Comparison of ENCODE assay signal across 8 cellular contexts in genomic region chr15:22786868-22787698, GRCh38. TPM values are rescaled to one million over a fixed set of nuclear protein-coding genes. Genes with fewer than 3 reads are reported as not detected.
DNase-seq lines count a peak whose midpoint lies in the region; ATAC-seq, FAIRE-seq and TF ChIP-seq lines count a peak whose summit lies in the region.

No MANE protein-coding gene starts in this region.

- DNase-seq in RWPE1 (ENCODE audit: low spot score): peak; percentile 38
- DNase-seq in bronchial epithelial cell (ENCODE audit: low read depth): peak; percentile 7
- no peak for DNase-seq in kidney epithelial cell (ENCODE audit: low read depth)
- DNase-seq in stimulated activated CD4-positive, alpha-beta T cell treated with anti-CD3 and anti-CD28 coated beads, Interleukin-4, amount 100 ng/mL, for 4 hours: peak; percentile 8 to 21
- DNase-seq in NCI-H2081 treated with DMSO at 0.1 percent for 48 hours (lab: John Stamatoyannopoulos, UW): no peak

- H3K4me3 ChIP-seq in bronchial epithelial cell (ENCODE audit: low read depth, low read length) (peak overlapping the region; percentile 54), kidney epithelial cell (ENCODE audit: low read depth, low read length) (peak overlapping the region; percentile 66)

- POLR2A ChIA-PET in RWPE1 (lab: Yijun Ruan, JAX; ENCODE audit: low non-redundant PET): no interaction called here

- H3K27me3 ChIP-seq in bronchial epithelial cell (ENCODE audit: control insufficient read depth, insufficient read depth, low read length) (no peaks in the 10 kb centered on the region), kidney epithelial cell (ENCODE audit: control insufficient read depth, insufficient read depth, low read length) (no peaks in the 10 kb centered on the region)

- CTCF ChIA-PET in RWPE1 (lab: Yijun Ruan, JAX): interaction anchor here (0.6 kb wide), 1 partner anchor 192 kb away, joined by 3 read pairs; no protein-coding TSS in a partner anchor

- TF ChIP-seq CTCF in 22Rv1 (IDR thresholded peaks at IDR 0.05) (no peak), RWPE1 (conservative IDR thresholded peaks at IDR 0.05; ENCODE audit: low read depth) (no peak), bronchial epithelial cell (IDR thresholded peaks at IDR 0.05; ENCODE audit: insufficient read depth, low read length, severe bottlenecking) (no peak), kidney epithelial cell (IDR thresholded peaks at IDR 0.05; ENCODE audit: insufficient read depth, low read length, poor library complexity, severe bottlenecking) (no peak)

- no peak for FAIRE-seq in bronchial epithelial cell (lab: Jason Lieb, UNC)

- H3K36me3 ChIP-seq in bronchial epithelial cell (ENCODE audit: control insufficient read depth, insufficient read depth, low read length) (no peaks in the 10 kb centered on the region), kidney epithelial cell (ENCODE audit: control insufficient read depth, insufficient read depth, low read length) (no peaks in the 10 kb centered on the region)

- ATAC-seq in GM18498 (IDR thresholded peaks at IDR 0.05; ENCODE audit: unreplicated experiment) (peak; percentile 33), HG02973 (IDR thresholded peaks at IDR 0.05; ENCODE audit: unreplicated experiment) (peak; percentile 25)

- H3K27ac ChIP-seq in 22Rv1 (peak overlapping the region; percentile 79), RWPE1 (peak overlapping the region; percentile 96)

RNA-seq across cellular contexts. Expression of gene NIPA1, which starts 0.6 kb away (rescaled TPM):
- total RNA-seq in bronchial epithelial cell (12.6 and 17.9 TPM in 2 replicates), kidney epithelial cell (25.4 and 25.9 TPM in 2 replicates)

RNA-seq across cellular contexts. Expression of gene NIPA2, which starts 51.4 kb away (rescaled TPM):
- 54.2 and 76.1 TPM in 2 replicates for total RNA-seq in bronchial epithelial cell
- 111 and 116 TPM in 2 replicates for total RNA-seq in kidney epithelial cell

Comparison
In these comparisons a context has a peak if more than half of its experiments do, and no peak if none do; other contexts are left out.
1. DNase-seq: peak in RWPE1 (single experiment), bronchial epithelial cell (single experiment) and stimulated activated CD4-positive, alpha-beta T cell treated with anti-CD3 and anti-CD28 coated beads, Interleukin-4, amount 100 ng/mL, for 4 hours (2 of 2); none in kidney epithelial cell (single experiment) and NCI-H2081 treated with DMSO at 0.1 percent for 48 hours (single experiment).